8 cellular contexts compared by ENCODE assay signal in the genomic region with DNA sequence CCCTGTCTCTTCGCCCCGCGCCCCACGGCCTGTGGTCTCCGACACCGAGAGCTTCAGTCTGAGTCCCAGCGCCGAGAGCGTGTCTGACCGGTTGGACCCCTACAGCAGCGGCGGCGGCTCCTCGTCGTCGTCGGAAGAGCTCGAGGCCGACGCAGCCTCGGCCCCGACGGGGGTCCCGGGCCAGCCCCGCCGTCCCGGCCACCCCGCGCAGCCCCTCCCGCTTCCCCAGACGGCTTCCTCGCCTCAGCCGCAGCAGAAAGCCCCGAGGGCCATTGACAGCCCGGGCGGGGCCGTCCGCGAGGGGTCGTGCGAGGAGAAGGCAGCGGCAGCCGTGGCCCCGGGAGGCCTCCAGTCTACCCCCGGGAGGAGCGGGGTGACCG. TPM values are rescaled to one million over a fixed set of nuclear protein-coding genes. Genes with fewer than 3 reads are reported as not detected.
A peak's percentile ranks its signal among the peaks of the same experiment; 100 is the strongest.
DNase-seq lines count a peak whose midpoint lies in the region; ATAC-seq and TF ChIP-seq lines count a peak whose summit lies in the region.

No MANE protein-coding gene starts in this region.

- peak; percentile 83 for DNase-seq in D341Med (ENCODE audit: low spot score)
- peak; percentile 33 for DNase-seq in NCI-H748 treated with DMSO at 0.1 percent for 48 hours (lab: John Stamatoyannopoulos, UW)
- peak; percentile 42 for DNase-seq in activated naive CD4-positive, alpha-beta T cell treated with anti-CD3 and anti-CD28 coated beads, Interleukin-2, amount 10 ng/mL, durations not matched to agents 7 days and 5 days
- peak; percentile 78 for DNase-seq in Right ventricle myocardium inferior (ENCODE audit: missing footprints)
- peak; percentile 38 to 69 (median 54) for DNase-seq in ovary
- DNase-seq in HUDEP-2 (lab: John Stamatoyannopoulos, UW; ENCODE audit: unreplicated experiment in 76 of 76), result no peak

- H3K27me3 Mint-ChIP-seq in activated naive CD4-positive, alpha-beta T cell treated with anti-CD3 and anti-CD28 coated beads, Interleukin-2, amount 10 ng/mL, durations not matched to agents 7 days and 5 days, result peaks cover 26% of the 10 kb centered on the region

- H3K27ac Mint-ChIP-seq in activated naive CD4-positive, alpha-beta T cell treated with anti-CD3 and anti-CD28 coated beads, Interleukin-2, amount 10 ng/mL, durations not matched to agents 7 days and 5 days, result no peak overlapping the region

- ATAC-seq in GM21619 (IDR thresholded peaks at IDR 0.05; ENCODE audit: unreplicated experiment), result peak; percentile 17
- ATAC-seq in Right ventricle myocardium inferior, result no peak
- no peak for ATAC-seq in HG03520 (IDR thresholded peaks at IDR 0.05; ENCODE audit: unreplicated experiment)

- CTCF ChIA-PET in activated naive CD4-positive, alpha-beta T cell treated with anti-CD3 and anti-CD28 coated beads, Interleukin-2, amount 10 ng/mL, durations not matched to agents 7 days and 5 days (lab: Charles Lee), result interaction anchor here (1.1 to 4.2 kb wide), 8 partner anchors 79 to 723 kb away, joined by 3 to 70 read pairs (median 4); no protein-coding TSS in a partner anchor

- H3K36me3 Mint-ChIP-seq in activated naive CD4-positive, alpha-beta T cell treated with anti-CD3 and anti-CD28 coated beads, Interleukin-2, amount 10 ng/mL, durations not matched to agents 7 days and 5 days, result no peaks in the 10 kb centered on the region

- intact Hi-C loops in Right ventricle myocardium inferior (cut with DNase I) (loop anchor here (5.0 to 10.0 kb wide), 5 partner anchors 66 to 708 kb away; partner anchors contain the start of gene VPS4B), ovary (cut with DNase I) (loop anchor here in 3 of 4 donors (5.0 to 10.0 kb wide), 4 partner anchors 132 to 718 kb away; partner anchors contain the start of gene ZCCHC2 (in 1 of the 3))

- H3K36me3 ChIP-seq in ovary, result no peaks in the 10 kb centered on the region

- peak overlapping the region in 1 of 2 donors; percentile 99 for H3K27ac ChIP-seq in ovary

- no peaks in the 10 kb centered on the region for H3K27me3 ChIP-seq in ovary

- TF ChIP-seq EP300 in ovary (IDR thresholded peaks at IDR 0.05), result no peak

- H3K9me3 ChIP-seq in ovary, result no peaks in the 10 kb centered on the region

- 0 to 1% (median 0%) methylated on average over 30 to 47 of the region's 47 CpGs for WGBS in ovary, 3 donors

- peak overlapping the region; percentile 38 for H3K4me3 Mint-ChIP-seq in activated naive CD4-positive, alpha-beta T cell treated with anti-CD3 and anti-CD28 coated beads, Interleukin-2, amount 10 ng/mL, durations not matched to agents 7 days and 5 days

- H3K4me1 ChIP-seq in ovary (ENCODE audit: insufficient read depth), result peaks cover 1% of the 10 kb centered on the region

- TF ChIP-seq POLR2A in ovary (IDR thresholded peaks at IDR 0.05), result no peak

- peak overlapping the region; percentile 59 for H3K4me3 ChIP-seq in ovary

- no peaks in the 10 kb centered on the region for H3K9me3 Mint-ChIP-seq in activated naive CD4-positive, alpha-beta T cell treated with anti-CD3 and anti-CD28 coated beads, Interleukin-2, amount 10 ng/mL, durations not matched to agents 7 days and 5 days

- no peak for TF ChIP-seq CTCF in ovary (IDR thresholded peaks at IDR 0.05)

- H3K4me1 Mint-ChIP-seq in activated naive CD4-positive, alpha-beta T cell treated with anti-CD3 and anti-CD28 coated beads, Interleukin-2, amount 10 ng/mL, durations not matched to agents 7 days and 5 days, result peaks cover 24% of the 10 kb centered on the region

RNA-seq across cellular contexts. Expression of gene PHLPP1, which starts 1.3 kb away (rescaled TPM):
- total RNA-seq in Right ventricle myocardium inferior (5.1 TPM), ovary (10 to 100 TPM; 10.2 to 15.9 (median 14.0) TPM)
- 10 to 100 TPM in 1 of 2 donors, 1 to 10 TPM in 1; 4.4 to 12.0 TPM for polyA plus RNA-seq in ovary

Comparison
In these comparisons a context has a peak if more than half of its experiments do, and no peak if none do; other contexts are left out.
1. DNase-seq: peak in D341Med (single experiment), NCI-H748 treated with DMSO at 0.1 percent for 48 hours (single experiment), activated naive CD4-positive, alpha-beta T cell treated with anti-CD3 and anti-CD28 coated beads, Interleukin-2, amount 10 ng/mL, durations not matched to agents 7 days and 5 days (single experiment), Right ventricle myocardium inferior (single experiment) and ovary (5 of 5); none in HUDEP-2 (0 of 76).